Comparison of ENCODE assay signal across 8 cellular contexts in the genomic region with DNA sequence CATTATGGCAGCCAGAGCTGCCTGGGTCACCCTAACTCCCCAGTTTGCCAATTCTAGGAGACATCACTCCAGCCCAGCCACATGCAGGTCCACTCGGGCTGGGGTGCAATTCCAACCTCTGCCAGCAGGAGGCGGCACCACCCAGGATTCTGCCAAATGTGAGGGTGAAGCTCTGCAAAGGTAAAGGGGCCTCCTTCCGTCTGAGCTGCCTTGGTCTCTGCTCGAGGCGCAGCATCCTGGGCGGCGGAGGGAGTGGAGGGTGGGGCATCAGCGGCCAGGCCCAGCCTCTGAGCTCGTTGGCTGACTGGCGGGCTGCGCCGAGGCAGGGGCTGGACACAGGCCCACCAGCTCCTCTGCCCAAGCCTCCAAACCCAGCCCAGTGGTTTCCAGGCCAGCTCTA.
DNase-seq lines count a peak whose midpoint lies in the region; ATAC-seq and TF ChIP-seq lines count a peak whose summit lies in the region.

No MANE protein-coding gene starts in this region.

- intact Hi-C loops in body of pancreas (cut with DNase I): no loop called here

- H4K20me1 ChIP-seq in Loucy (ENCODE audit: insufficient read depth, low read length, poor library complexity, severe bottlenecking): no peaks in the 10 kb centered on the region
- H4K20me1 ChIP-seq in neural cell (ENCODE audit: insufficient read depth): no peaks in the 10 kb centered on the region

- H2AFZ ChIP-seq in Loucy (ENCODE audit: low read length) (no peak overlapping the region), neural cell (ENCODE audit: low read depth, low read length) (no peak overlapping the region)

- H3K4me3 ChIP-seq in BE2C (ENCODE audit: low read depth, low read length) (no peak overlapping the region), Loucy (ENCODE audit: low read length, poor library complexity, severe bottlenecking) (no peak overlapping the region), body of pancreas (no peak overlapping the region), neural cell (ENCODE audit: low read length) (no peak overlapping the region)

- no peaks in the 10 kb centered on the region for H3F3A ChIP-seq in Loucy (ENCODE audit: low read depth)
- H3F3A ChIP-seq in neural cell (ENCODE audit: insufficient read depth, low read length, poor library complexity, severe bottlenecking): no peaks in the 10 kb centered on the region

- WGBS in body of pancreas, 2 donors: 89 to 90% methylated on average over 11 to 12 of the region's 12 CpGs

- ATAC-seq in body of pancreas (no peak), GM21529 (IDR thresholded peaks at IDR 0.05; ENCODE audit: unreplicated experiment) (no peak), HG02852 (IDR thresholded peaks at IDR 0.05; ENCODE audit: unreplicated experiment) (no peak)

- no peaks in the 10 kb centered on the region for H3K9me3 ChIP-seq in BE2C
- no peaks in the 10 kb centered on the region for H3K9me3 ChIP-seq in Loucy (ENCODE audit: insufficient read depth, low read depth, low read length)
- H3K9me3 ChIP-seq in body of pancreas: no peaks in the 10 kb centered on the region
- H3K9me3 ChIP-seq in neural cell (ENCODE audit: low read length): no peaks in the 10 kb centered on the region

- peak; percentile 42 for TF ChIP-seq CTCF in BE2C (IDR thresholded peaks at IDR 0.05; ENCODE audit: low read depth, low read length)
- TF ChIP-seq CTCF in Loucy (conservative IDR thresholded peaks at IDR 0.05; ENCODE audit: low read length): peak; percentile 75
- TF ChIP-seq CTCF in body of pancreas (IDR thresholded peaks at IDR 0.05): peak in 6 of 7 experiments; percentile 23 to 53 (median 40)
- TF ChIP-seq CTCF in neural cell (IDR thresholded peaks at IDR 0.05; ENCODE audit: poor library complexity, severe bottlenecking): peak; percentile 45

- H3K27me3 ChIP-seq in BE2C (no peaks in the 10 kb centered on the region), Loucy (ENCODE audit: insufficient read depth, low read length, poor library complexity, severe bottlenecking) (no peaks in the 10 kb centered on the region), body of pancreas (no peaks in the 10 kb centered on the region), neural cell (ENCODE audit: insufficient read depth, low read depth, low read length) (no peaks in the 10 kb centered on the region)

- H3K79me2 ChIP-seq in Loucy (ENCODE audit: insufficient read depth, low read length): peaks cover 22% of the 10 kb centered on the region; the same call in 1 of the 2 replicates
- H3K79me2 ChIP-seq in neural cell (replicated peaks; ENCODE audit: insufficient read depth, low read length): no peaks in the 10 kb centered on the region

- DNase-seq in BE2C: no peak
- DNase-seq in body of pancreas: peak in 1 of 4 donors; percentile 33
- no peak for DNase-seq in A172 (ENCODE audit: low spot score)
- DNase-seq in Kasumi-1 (lab: John Stamatoyannopoulos, UW): no peak

- H3K27ac ChIP-seq in body of pancreas (no peak overlapping the region), neural cell (ENCODE audit: low read length) (no peak overlapping the region)

- no peaks in the 10 kb centered on the region for H3K36me3 ChIP-seq in BE2C
- H3K36me3 ChIP-seq in Loucy (ENCODE audit: insufficient read depth, low read length): no peaks in the 10 kb centered on the region
- H3K36me3 ChIP-seq in body of pancreas (replicated peaks in 1 of 2; ENCODE audit: insufficient read depth in 1 of 2, low read depth in 2 of 2): no peaks in the 10 kb centered on the region
- no peaks in the 10 kb centered on the region for H3K36me3 ChIP-seq in neural cell (ENCODE audit: insufficient read depth, low read length)

- TF ChIP-seq EP300 in neural cell (conservative IDR thresholded peaks at IDR 0.05; ENCODE audit: poor library complexity, severe bottlenecking): no peak

- H3K9ac ChIP-seq in Loucy (ENCODE audit: low read depth, low read length, poor library complexity, severe bottlenecking): no peak overlapping the region
- H3K9ac ChIP-seq in neural cell (ENCODE audit: low read length): no peak overlapping the region

- no peak for TF ChIP-seq RAD21 in neural cell (conservative IDR thresholded peaks at IDR 0.05)

- H3K4me2 ChIP-seq in Loucy (ENCODE audit: low read depth, low read length, poor library complexity, severe bottlenecking): no peak overlapping the region
- H3K4me2 ChIP-seq in neural cell (ENCODE audit: low read length): no peak overlapping the region

- H3K4me1 ChIP-seq in BE2C (no peaks in the 10 kb centered on the region), Loucy (ENCODE audit: insufficient read depth, low read length, poor library complexity, severe bottlenecking) (peaks cover 49% of the 10 kb centered on the region), body of pancreas (no peaks in the 10 kb centered on the region)

- H3K9me2 ChIP-seq in Loucy (replicated peaks; ENCODE audit: low read depth, low read length) (no peaks in the 10 kb centered on the region), neural cell (ENCODE audit: insufficient read depth, low read length) (no peaks in the 10 kb centered on the region)

- TF ChIP-seq POLR2A in body of pancreas (IDR thresholded peaks at IDR 0.05): no peak

TF ChIP-seq in neural cell, 6 proteins besides CTCF, POLR2A, EP300 and RAD21:
- TF ChIP-seq SMC3 (conservative IDR thresholded peaks at IDR 0.05; ENCODE audit: poor library complexity) (no peak), EZH2 (IDR thresholded peaks at IDR 0.05; ENCODE audit: borderline replicate concordance, insufficient read depth, low read length, poor library complexity, severe bottlenecking) (no peak), MXI1 (conservative IDR thresholded peaks at IDR 0.05; ENCODE audit: poor library complexity, severe bottlenecking) (no peak), POLR2AphosphoS5 (IDR thresholded peaks at IDR 0.05) (no peak), TAF1 (IDR thresholded peaks at IDR 0.05; ENCODE audit: low read depth) (no peak)
- TF ChIP-seq, protein P1, sequence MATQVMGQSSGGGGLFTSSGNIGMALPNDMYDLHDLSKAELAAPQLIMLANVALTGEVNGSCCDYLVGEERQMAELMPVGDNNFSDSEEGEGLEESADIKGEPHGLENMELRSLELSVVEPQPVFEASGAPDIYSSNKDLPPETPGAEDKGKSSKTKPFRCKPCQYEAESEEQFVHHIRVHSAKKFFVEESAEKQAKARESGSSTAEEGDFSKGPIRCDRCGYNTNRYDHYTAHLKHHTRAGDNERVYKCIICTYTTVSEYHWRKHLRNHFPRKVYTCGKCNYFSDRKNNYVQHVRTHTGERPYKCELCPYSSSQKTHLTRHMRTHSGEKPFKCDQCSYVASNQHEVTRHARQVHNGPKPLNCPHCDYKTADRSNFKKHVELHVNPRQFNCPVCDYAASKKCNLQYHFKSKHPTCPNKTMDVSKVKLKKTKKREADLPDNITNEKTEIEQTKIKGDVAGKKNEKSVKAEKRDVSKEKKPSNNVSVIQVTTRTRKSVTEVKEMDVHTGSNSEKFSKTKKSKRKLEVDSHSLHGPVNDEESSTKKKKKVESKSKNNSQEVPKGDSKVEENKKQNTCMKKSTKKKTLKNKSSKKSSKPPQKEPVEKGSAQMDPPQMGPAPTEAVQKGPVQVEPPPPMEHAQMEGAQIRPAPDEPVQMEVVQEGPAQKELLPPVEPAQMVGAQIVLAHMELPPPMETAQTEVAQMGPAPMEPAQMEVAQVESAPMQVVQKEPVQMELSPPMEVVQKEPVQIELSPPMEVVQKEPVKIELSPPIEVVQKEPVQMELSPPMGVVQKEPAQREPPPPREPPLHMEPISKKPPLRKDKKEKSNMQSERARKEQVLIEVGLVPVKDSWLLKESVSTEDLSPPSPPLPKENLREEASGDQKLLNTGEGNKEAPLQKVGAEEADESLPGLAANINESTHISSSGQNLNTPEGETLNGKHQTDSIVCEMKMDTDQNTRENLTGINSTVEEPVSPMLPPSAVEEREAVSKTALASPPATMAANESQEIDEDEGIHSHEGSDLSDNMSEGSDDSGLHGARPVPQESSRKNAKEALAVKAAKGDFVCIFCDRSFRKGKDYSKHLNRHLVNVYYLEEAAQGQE (IDR thresholded peaks at IDR 0.05; ENCODE audit: borderline replicate concordance): no peak
